29 cellular contexts compared by ENCODE assay signal in the genomic region with DNA sequence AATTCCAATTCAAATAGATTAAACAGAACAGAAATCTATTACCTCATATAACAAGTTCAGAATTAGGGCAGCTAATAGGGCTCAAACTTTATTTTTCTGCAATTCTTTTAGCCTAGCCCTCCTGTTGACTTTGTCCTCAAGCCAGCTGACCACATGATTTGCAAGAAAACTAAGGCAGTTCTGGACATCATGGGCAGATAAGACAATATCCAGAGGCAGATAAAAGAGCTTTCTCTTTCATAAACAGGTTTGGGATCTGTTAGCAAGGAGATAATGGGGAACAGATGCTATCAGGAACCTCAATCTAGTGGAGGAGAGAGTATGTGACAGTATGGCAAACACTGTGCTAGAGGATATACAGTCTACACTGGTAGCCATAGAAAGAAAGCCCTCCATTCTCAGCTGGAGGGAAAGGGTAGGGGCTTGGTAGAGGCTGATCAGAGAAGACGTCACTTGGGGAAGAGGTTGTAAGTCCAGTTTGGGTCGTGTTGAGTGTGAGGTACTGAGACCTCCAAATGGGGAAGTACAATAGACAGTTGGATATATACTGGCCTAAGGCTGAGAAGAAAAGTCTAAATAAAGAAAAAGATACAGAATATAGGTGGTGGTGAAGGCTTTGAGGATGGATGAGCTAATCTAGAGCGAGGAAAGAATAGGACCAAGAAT.
A peak's percentile ranks its signal among the peaks of the same experiment; 100 is the strongest.
DNase-seq lines count a peak whose midpoint lies in the region; ATAC-seq, FAIRE-seq and TF ChIP-seq lines count a peak whose summit lies in the region.
"Had no signal": no experiment of that assay in that cellular context is flagged by ENCODE, and none has a peak within 500 bp of the region (broad histone marks: within the 10 kb centered on the region; RNA-seq: fewer than 3 reads in every experiment).

No MANE protein-coding gene starts in this region.

- H4K20me1 ChIP-seq in astrocyte (ENCODE audit: insufficient read depth, low read length): peaks cover 13% of the 10 kb centered on the region

- 66 to 76% methylated on average over 3 of the region's 3 CpGs for WGBS in tibial nerve, 2 donors

- H3K9ac ChIP-seq in astrocyte (ENCODE audit: low read length): no peak overlapping the region

- H3K4me3 Mint-ChIP-seq in activated T-cell treated with anti-CD3 and anti-CD28 coated beads, Interleukin-2, amount 50 U/mL, for 72 hours: no peak overlapping the region
- no peak overlapping the region for H3K4me3 Mint-ChIP-seq in astrocyte (ENCODE audit: unreplicated experiment)
- H3K4me3 Mint-ChIP-seq: activated naive CD4-positive, alpha-beta T cell treated with anti-CD3 and anti-CD28 coated beads for 36 hours; activated T-cell treated with anti-CD3 and anti-CD28 coated beads, Interleukin-2, amount 50 U/mL, for 24 hours; CD8-positive, alpha-beta memory T cell; endodermal cell; immature natural killer cell had no signal

- TF ChIP-seq CTCF in astrocyte (IDR thresholded peaks at IDR 0.05; ENCODE audit: insufficient read depth, low read depth, low read length) (no peak), fibroblast of villous mesenchyme (IDR thresholded peaks at IDR 0.05; ENCODE audit: insufficient read depth, low read depth, low read length) (no peak), tibial nerve (IDR thresholded peaks at IDR 0.05) (no peak)

- H3K4me3 ChIP-seq in astrocyte (ENCODE audit: insufficient read depth, low read depth, low read length) (no peak overlapping the region), fibroblast of villous mesenchyme (ENCODE audit: low read depth, low read length) (no peak overlapping the region), tibial nerve (no peak overlapping the region)
- H3K4me3 ChIP-seq: coronary artery, heart right ventricle, lung, suprapubic skin had no signal

- no peaks in the 10 kb centered on the region for H3K9me3 ChIP-seq in astrocyte (ENCODE audit: insufficient read depth, low read depth, low read length)
- no peaks in the 10 kb centered on the region for H3K9me3 ChIP-seq in tibial nerve
- H3K9me3 ChIP-seq: suprapubic skin had no signal

- no peak overlapping the region for H2AFZ ChIP-seq in astrocyte (ENCODE audit: low read depth, low read length)

- no peaks in the 10 kb centered on the region for H3K4me1 Mint-ChIP-seq in activated T-cell treated with anti-CD3 and anti-CD28 coated beads, Interleukin-2, amount 50 U/mL, for 72 hours (ENCODE audit: low read depth)
- peaks cover 21% of the 10 kb centered on the region for H3K4me1 Mint-ChIP-seq in astrocyte (ENCODE audit: low read depth, unreplicated experiment)
- H3K4me1 Mint-ChIP-seq: endodermal cell had no signal

- TF ChIP-seq EP300 in tibial nerve (IDR thresholded peaks at IDR 0.05): no peak

- H3K4me1 ChIP-seq in astrocyte (ENCODE audit: insufficient read depth, low read length) (peaks cover 12% of the 10 kb centered on the region), tibial nerve (peaks cover 0 to 11% (median 4%) of the 10 kb centered on the region in 4 donors)
- H3K4me1 ChIP-seq: suprapubic skin had no signal

- peak overlapping the region; percentile 45 for H3K27ac Mint-ChIP-seq in activated T-cell treated with anti-CD3 and anti-CD28 coated beads, Interleukin-2, amount 50 U/mL, for 72 hours
- H3K27ac Mint-ChIP-seq in astrocyte (ENCODE audit: unreplicated experiment): no peak overlapping the region
- H3K27ac Mint-ChIP-seq: activated naive CD4-positive, alpha-beta T cell treated with anti-CD3 and anti-CD28 coated beads for 36 hours; activated T-cell treated with anti-CD3 and anti-CD28 coated beads, Interleukin-2, amount 50 U/mL, for 24 hours; CD8-positive, alpha-beta memory T cell; endodermal cell; immature natural killer cell; progenitor cell of endocrine pancreas had no signal

- FAIRE-seq in astrocyte (lab: Jason Lieb, UNC): no peak
- FAIRE-seq: G401.6, HepG2 had no signal

- H3K27me3 ChIP-seq in astrocyte (ENCODE audit: insufficient read depth, low read length) (no peaks in the 10 kb centered on the region), tibial nerve (no peaks in the 10 kb centered on the region)
- H3K27me3 ChIP-seq: heart right ventricle, suprapubic skin had no signal

- DNase-seq in activated T-cell treated with anti-CD3 and anti-CD28 coated beads, Interleukin-2, amount 50 U/mL, for 72 hours: no peak
- DNase-seq in activated T-cell treated with anti-CD3 and anti-CD28 coated beads, Interleukin-2, amount 50 U/mL, for 1 hour: no peak
- DNase-seq in astrocyte (ENCODE audit: low read depth): peak; percentile 44
- peak; percentile 34 for DNase-seq in fibroblast of villous mesenchyme (ENCODE audit: low read depth)
- DNase-seq in stimulated activated CD4-positive, alpha-beta T cell treated with anti-CD3 and anti-CD28 coated beads, Interleukin-1b, Interleukin-23, amount 100 ng/mL, for 48 hours: no peak
- DNase-seq in tibial nerve (ENCODE audit: low spot score in 2 of 2): no peak
- DNase-seq in amygdala (lab: John Stamatoyannopoulos, UW): no peak
- no peak for DNase-seq in central memory CD4-positive, alpha-beta T cell
- DNase-seq: 8988T; activated CD4-positive, alpha-beta T cell treated with anti-CD3 and anti-CD28 coated beads for 1 hour; activated naive CD4-positive, alpha-beta T cell treated with anti-CD3 and anti-CD28 coated beads for 36 hours; activated T-cell treated with anti-CD3 and anti-CD28 coated beads, Interleukin-2, amount 50 U/mL, for 24 hours; anterior cingulate cortex; CD8-positive, alpha-beta memory T cell; endodermal cell; GOT3; heart right ventricle; immature natural killer cell; NCI-H1436; NCI-H510A; NK-92 treated with Interleukin-12 subunit alpha and Interleukin-12 subunit beta, amount 100 ng/mL, for 24 hours; RPMI8226; T1000 had no signal

- no peaks in the 10 kb centered on the region for H3K79me2 ChIP-seq in astrocyte (ENCODE audit: insufficient read depth, low read length)

- H3K36me3 ChIP-seq in astrocyte (ENCODE audit: insufficient read depth, low read length) (peaks cover 6% of the 10 kb centered on the region), tibial nerve (peaks cover 0 to 22% (median 0%) of the 10 kb centered on the region in 3 donors)

- peaks cover 7% of the 10 kb centered on the region in 2 donors for H3K36me3 Mint-ChIP-seq in activated T-cell treated with anti-CD3 and anti-CD28 coated beads, Interleukin-2, amount 50 U/mL, for 72 hours (ENCODE audit: insufficient read depth in 2 of 2)
- peaks cover 15% of the 10 kb centered on the region for H3K36me3 Mint-ChIP-seq in astrocyte (ENCODE audit: low read depth, unreplicated experiment)

- no peak overlapping the region for H3K27ac ChIP-seq in astrocyte (ENCODE audit: low read depth, low read length)
- H3K27ac ChIP-seq in tibial nerve: no peak overlapping the region
- H3K27ac ChIP-seq: coronary artery, suprapubic skin had no signal

- no peak overlapping the region for H3K4me2 ChIP-seq in astrocyte (ENCODE audit: low read length)

- no peak for TF ChIP-seq POLR2A in tibial nerve (IDR thresholded peaks at IDR 0.05)

- H3K27me3 Mint-ChIP-seq in activated T-cell treated with anti-CD3 and anti-CD28 coated beads, Interleukin-2, amount 50 U/mL, for 72 hours (ENCODE audit: low read depth): no peaks in the 10 kb centered on the region
- no peaks in the 10 kb centered on the region for H3K27me3 Mint-ChIP-seq in astrocyte (ENCODE audit: low read depth, unreplicated experiment)
- H3K27me3 Mint-ChIP-seq: activated T-cell treated with anti-CD3 and anti-CD28 coated beads, Interleukin-2, amount 50 U/mL, for 24 hours; progenitor cell of endocrine pancreas had no signal

- H3K9me3 Mint-ChIP-seq in activated T-cell treated with anti-CD3 and anti-CD28 coated beads, Interleukin-2, amount 50 U/mL, for 72 hours: peaks cover 5 to 9% of the 10 kb centered on the region in 2 donors
- peaks cover 9% of the 10 kb centered on the region for H3K9me3 Mint-ChIP-seq in astrocyte (ENCODE audit: unreplicated experiment)
- H3K9me3 Mint-ChIP-seq: immature natural killer cell had no signal

- no peak for ATAC-seq in activated T-cell treated with anti-CD3 and anti-CD28 coated beads, Interleukin-2, amount 50 U/mL, for 72 hours (replicated peaks in 1 of 2)
- ATAC-seq: HepG2 had no signal

Comparison
In these comparisons a context has a peak if more than half of its experiments do, and no peak if none do; other contexts are left out.
1. DNase-seq: peak in astrocyte (single experiment) and fibroblast of villous mesenchyme (single experiment); none in activated T-cell treated with anti-CD3 and anti-CD28 coated beads, Interleukin-2, amount 50 U/mL, for 72 hours (0 of 2), activated T-cell treated with anti-CD3 and anti-CD28 coated beads, Interleukin-2, amount 50 U/mL, for 1 hour (single experiment), stimulated activated CD4-positive, alpha-beta T cell treated with anti-CD3 and anti-CD28 coated beads, Interleukin-1b, Interleukin-23, amount 100 ng/mL, for 48 hours (single experiment), tibial nerve (0 of 2), amygdala (0 of 56) and central memory CD4-positive, alpha-beta T cell (single experiment).